8 cellular contexts compared by ENCODE assay signal in the genomic region with DNA sequence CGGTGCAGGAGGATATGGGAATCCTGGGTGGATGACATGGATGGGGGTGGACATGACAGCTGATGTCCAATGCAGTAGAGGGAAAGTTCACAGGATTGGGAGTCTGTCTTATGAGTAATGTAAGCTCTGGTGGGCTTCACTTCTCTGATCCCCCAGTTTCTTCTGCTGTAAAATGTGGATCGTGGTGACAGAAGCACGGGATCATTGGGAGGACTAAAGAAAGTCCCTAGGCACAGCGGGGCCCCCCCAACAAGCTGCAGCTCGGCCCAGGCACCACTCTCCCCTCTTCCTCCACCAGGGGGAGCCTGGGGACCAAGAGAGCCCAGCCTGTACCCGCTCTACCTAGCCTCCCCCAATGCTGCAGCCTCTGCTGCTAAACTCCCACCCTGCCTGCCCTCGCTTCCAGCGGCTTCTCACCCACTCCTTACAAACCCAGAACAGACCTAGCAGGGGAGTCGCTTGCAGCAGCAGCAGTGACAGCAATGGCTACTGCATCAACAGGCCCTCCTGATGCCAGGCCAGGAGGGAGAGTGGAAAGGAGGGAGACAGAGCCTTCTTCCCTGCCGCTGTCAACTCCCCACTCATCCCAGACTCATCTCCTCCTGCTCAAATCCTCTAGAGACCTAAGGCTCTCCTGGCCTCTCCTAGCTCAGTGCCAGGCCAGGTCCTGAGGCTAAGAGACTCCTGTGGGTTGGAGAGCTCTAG. TPM values are rescaled to one million over a fixed set of nuclear protein-coding genes. Genes with fewer than 3 reads are reported as not detected.
DNase-seq lines count a peak whose midpoint lies in the region; ATAC-seq and TF ChIP-seq lines count a peak whose summit lies in the region.

No MANE protein-coding gene starts in this region.

- WGBS in lower leg skin, 2 donors, result 5 to 7% methylated on average over 6 to 10 of the region's 10 CpGs

- H3K4me3 ChIP-seq in H7 (ENCODE audit: insufficient read depth, low read depth, low read length) (peak overlapping the region; percentile 12; the same call in 1 of the 2 replicates), lower leg skin (ENCODE audit: low read depth, poor library complexity, severe bottlenecking) (no peak overlapping the region)

- TF ChIP-seq POLR2A in lower leg skin (IDR thresholded peaks at IDR 0.05), result no peak

- peaks cover 11% of the 10 kb centered on the region for H3K27me3 ChIP-seq in H7 (ENCODE audit: control insufficient read depth, insufficient read depth, low read length)

- ATAC-seq in GM18517 (IDR thresholded peaks at IDR 0.05; ENCODE audit: unreplicated experiment), result no peak

- H3K36me3 ChIP-seq in H7 (replicated peaks; ENCODE audit: control insufficient read depth, insufficient read depth, low read length), result peaks cover 2% of the 10 kb centered on the region; the same call in 1 of the 2 replicates

- DNase-seq in EH (ENCODE audit: low read depth) (peak; percentile 51), H7 (peak; percentile 91), NCI-H1694 treated with DMSO at 0.1 percent for 48 hours (lab: John Stamatoyannopoulos, UW) (peak; percentile 36), cortex of kidney (lab: John Stamatoyannopoulos, UW) (peak; percentile 2), lower leg skin (ENCODE audit: low spot score in 2 of 2) (peak; percentile 22 to 92)
- DNase-seq in activated CD4-positive, alpha-beta T cell treated with anti-CD3 and anti-CD28 coated beads, Interleukin-2, amount 50 U/mL, for 4 hours, result peak; percentile 61 to 62
- DNase-seq in stimulated activated CD8-positive, alpha-beta memory T cell treated with anti-CD3 and anti-CD28 coated beads, Interleukin-12 subunit alpha, Interleukin-12 subunit beta, amount 100 ng/mL, for 4 hours (ENCODE audit: low read depth), result peak; percentile 49

- peak in 1 of 3 donors; percentile 10 for TF ChIP-seq CTCF in lower leg skin (IDR thresholded peaks at IDR 0.05)

- intact Hi-C loops in lower leg skin (cut with DNase I; ENCODE audit: low total_unique reads), result loop anchor here (10.0 kb wide), 2 partner anchors 57 to 117 kb away; partner anchors contain the start of gene HSD17B10

RNA-seq across cellular contexts. Expression of gene IQSEC2, which starts 36.1 kb away (rescaled TPM):
- total RNA-seq in H7 (2014; rRNA removed; shearing (Covaris generic)), result 13.4 and 16.9 TPM in 2 replicates
- 10 to 100 TPM; 16.3 to 24.2 (median 17.5) TPM for total RNA-seq in lower leg skin

Comparison
In these comparisons a context has a peak if more than half of its experiments do, and no peak if none do; other contexts are left out.
1. DNase-seq: peak in every context shown above with its lines; median percentile 91 in H7; 62 in activated CD4-positive, alpha-beta T cell treated with anti-CD3 and anti-CD28 coated beads, Interleukin-2, amount 50 U/mL, for 4 hours; 57 in lower leg skin; 51 in EH; 49 in stimulated activated CD8-positive, alpha-beta memory T cell treated with anti-CD3 and anti-CD28 coated beads, Interleukin-12 subunit alpha, Interleukin-12 subunit beta, amount 100 ng/mL, for 4 hours; 36 in NCI-H1694 treated with DMSO at 0.1 percent for 48 hours; 2 in cortex of kidney.